Comparison of ENCODE assay signal across 22 cellular contexts in genomic region chr19:42054205-42054604, GRCh38. TPM values are rescaled to one million over a fixed set of nuclear protein-coding genes. Genes with fewer than 3 reads are reported as not detected.
DNase-seq lines count a peak whose midpoint lies in the region; ATAC-seq and TF ChIP-seq lines count a peak whose summit lies in the region.
"Had no signal": no experiment of that assay in that cellular context is flagged by ENCODE, and none has a peak within 500 bp of the region (broad histone marks: within the 10 kb centered on the region; RNA-seq: fewer than 3 reads in every experiment).

No MANE protein-coding gene starts in this region.

- H3K9me3 ChIP-seq in SK-N-SH (no peaks in the 10 kb centered on the region), neural cell (ENCODE audit: low read length) (no peaks in the 10 kb centered on the region)
- H3K9me3 ChIP-seq: BLaER1 treated with 17β-estradiol and CSF1 and Interleukin-3, amounts not matched to agents 10 nM and 100 nM; HAP-1 had no signal

- TF ChIP-seq EP300 in SK-N-SH (IDR thresholded peaks at IDR 0.05; ENCODE audit: borderline replicate concordance in 1 of 2, low read depth in 1 of 2, low read length in 1 of 2) (no peak), Ishikawa (IDR thresholded peaks at IDR 0.05; ENCODE audit: borderline replicate concordance) (no peak), neural cell (conservative IDR thresholded peaks at IDR 0.05; ENCODE audit: poor library complexity, severe bottlenecking) (no peak)

- H3K4me1 ChIP-seq in SK-N-SH (ENCODE audit: control insufficient read depth in 1 of 2, insufficient read depth in 2 of 2, low read depth in 1 of 2, low read length in 1 of 2): peaks cover 0 to 22% of the 10 kb centered on the region in 2 experiments; a peak in 1 of 4 replicates
- H3K4me1 ChIP-seq: HAP-1 had no signal

- no peak overlapping the region for H3K27ac ChIP-seq in SK-N-SH (ENCODE audit: low read depth in 2 of 2, low read length in 1 of 2)
- H3K27ac ChIP-seq in neural cell (ENCODE audit: low read length): no peak overlapping the region
- H3K27ac ChIP-seq: 22Rv1 had no signal

- no peaks in the 10 kb centered on the region for H3K36me3 Mint-ChIP-seq in stimulated activated memory B cell treated with anti-CD40 and anti-IgM and Interleukin-4, amounts not matched to agents 10 μg/mL and 1 μg/mL and 100 μg/mL, for 72 hours
- H3K36me3 Mint-ChIP-seq: CD8-positive, alpha-beta memory T cell had no signal

- H4K20me1 ChIP-seq in SK-N-SH (ENCODE audit: insufficient read depth) (no peaks in the 10 kb centered on the region), neural cell (ENCODE audit: insufficient read depth) (no peaks in the 10 kb centered on the region)

- no peaks in the 10 kb centered on the region for H3K36me3 ChIP-seq in SK-N-SH (replicated peaks in 1 of 2; ENCODE audit: control insufficient read depth in 1 of 2, insufficient read depth in 2 of 2, low read length in 1 of 2)
- H3K36me3 ChIP-seq in neural cell (ENCODE audit: insufficient read depth, low read length): peaks cover 6% of the 10 kb centered on the region
- H3K36me3 ChIP-seq: HAP-1 had no signal

- H3K9ac ChIP-seq in SK-N-SH (no peak overlapping the region), neural cell (ENCODE audit: low read length) (no peak overlapping the region)

- no peak for ATAC-seq in SK-N-SH treated with all-trans-retinoic acid at 6 μM for 48 hours
- peak; percentile 38 for ATAC-seq in stimulated activated memory B cell treated with anti-CD40 and anti-IgM and Interleukin-4, amounts not matched to agents 10 μg/mL and 1 μg/mL and 100 μg/mL, for 72 hours
- ATAC-seq in GM18873 (IDR thresholded peaks at IDR 0.05; ENCODE audit: low FRiP score, unreplicated experiment): no peak
- ATAC-seq: GM12878, GM23338 had no signal

- H3K4me1 Mint-ChIP-seq in stimulated activated memory B cell treated with anti-CD40 and anti-IgM and Interleukin-4, amounts not matched to agents 10 μg/mL and 1 μg/mL and 100 μg/mL, for 72 hours: peaks cover 4% of the 10 kb centered on the region
- H3K4me1 Mint-ChIP-seq: GM23338 had no signal

- no peak overlapping the region for H2AFZ ChIP-seq in SK-N-SH (ENCODE audit: low read depth)
- H2AFZ ChIP-seq in neural cell (ENCODE audit: low read depth, low read length): no peak overlapping the region
- H2AFZ ChIP-seq: GM23338 had no signal

- H3K4me2 ChIP-seq in SK-N-SH (no peak overlapping the region), neural cell (ENCODE audit: low read length) (no peak overlapping the region)
- H3K4me2 ChIP-seq: GM23338 had no signal

- POLR2A ChIA-PET in SK-N-SH (lab: Yijun Ruan, JAX): no interaction called here

- H3K27ac Mint-ChIP-seq in stimulated activated memory B cell treated with anti-CD40 and anti-IgM and Interleukin-4, amounts not matched to agents 10 μg/mL and 1 μg/mL and 100 μg/mL, for 72 hours: no peak overlapping the region
- H3K27ac Mint-ChIP-seq: B cell; CD14-positive monocyte; CD4-positive, alpha-beta T cell; GM23338; HFFc6 had no signal

- peaks cover 9% of the 10 kb centered on the region for H3K27me3 Mint-ChIP-seq in stimulated activated memory B cell treated with anti-CD40 and anti-IgM and Interleukin-4, amounts not matched to agents 10 μg/mL and 1 μg/mL and 100 μg/mL, for 72 hours
- H3K27me3 Mint-ChIP-seq: CD4-positive, alpha-beta T cell had no signal

- TF ChIP-seq RAD21 in SK-N-SH (IDR thresholded peaks at IDR 0.05; ENCODE audit: low read length) (no peak), Ishikawa (IDR thresholded peaks at IDR 0.05; ENCODE audit: low read depth) (no peak), neural cell (conservative IDR thresholded peaks at IDR 0.05) (no peak)

- CTCF ChIA-PET in SK-N-SH (lab: Yijun Ruan, JAX): no interaction called here

- DNase-seq in SK-N-SH: no peak
- DNase-seq in HK-2 (ENCODE audit: unreplicated experiment): no peak
- no peak for DNase-seq in NCI-H526 (lab: John Stamatoyannopoulos, UW)
- DNase-seq: CD4-positive, alpha-beta T cell; CD8-positive, alpha-beta memory T cell; DMS 273 treated with DMSO at 0.1 percent for 48 hours; DMS79; EL; GDM1; HFFc6 had no signal

- no peaks in the 10 kb centered on the region for H3K9me2 ChIP-seq in SK-N-SH
- no peaks in the 10 kb centered on the region for H3K9me2 ChIP-seq in neural cell (ENCODE audit: insufficient read depth, low read length)

- TF ChIP-seq CTCF in SK-N-SH (IDR thresholded peaks at IDR 0.05): no peak
- TF ChIP-seq CTCF in neural cell (IDR thresholded peaks at IDR 0.05; ENCODE audit: poor library complexity, severe bottlenecking): no peak

- H3K9me3 Mint-ChIP-seq in stimulated activated memory B cell treated with anti-CD40 and anti-IgM and Interleukin-4, amounts not matched to agents 10 μg/mL and 1 μg/mL and 100 μg/mL, for 72 hours: no peaks in the 10 kb centered on the region
- H3K9me3 Mint-ChIP-seq: CD14-positive monocyte; CD4-positive, alpha-beta T cell; CD8-positive, alpha-beta memory T cell; GM23338; HFFc6 had no signal

- H3K79me2 ChIP-seq in SK-N-SH (ENCODE audit: insufficient read depth) (no peaks in the 10 kb centered on the region), neural cell (replicated peaks; ENCODE audit: insufficient read depth, low read length) (no peaks in the 10 kb centered on the region)

- WGBS in SK-N-SH (ENCODE audit: low lambda C conversion rate): 83% methylated on average over 15 of the region's 18 CpGs

- H3K4me3 Mint-ChIP-seq in stimulated activated memory B cell treated with anti-CD40 and anti-IgM and Interleukin-4, amounts not matched to agents 10 μg/mL and 1 μg/mL and 100 μg/mL, for 72 hours: no peak overlapping the region
- H3K4me3 Mint-ChIP-seq: B cell; CD14-positive monocyte; CD4-positive, alpha-beta T cell; CD8-positive, alpha-beta memory T cell; GM23338; HFFc6 had no signal

- H3F3A ChIP-seq in SK-N-SH (replicated peaks; ENCODE audit: insufficient read depth) (no peaks in the 10 kb centered on the region), neural cell (ENCODE audit: insufficient read depth, low read length, poor library complexity, severe bottlenecking) (no peaks in the 10 kb centered on the region)

- H3K27me3 ChIP-seq in SK-N-SH (ENCODE audit: insufficient read depth) (no peaks in the 10 kb centered on the region), neural cell (ENCODE audit: insufficient read depth, low read depth, low read length) (no peaks in the 10 kb centered on the region)
- H3K27me3 ChIP-seq: BLaER1 treated with 17β-estradiol and CSF1 and Interleukin-3, amounts not matched to agents 10 nM and 100 nM had no signal

- H3K4me3 ChIP-seq in SK-N-SH (ENCODE audit: low read depth in 2 of 2, low read length in 1 of 2) (no peak overlapping the region), neural cell (ENCODE audit: low read length) (no peak overlapping the region)
- H3K4me3 ChIP-seq: BLaER1 treated with 17β-estradiol and CSF1 and Interleukin-3, amounts not matched to agents 10 nM and 100 nM; GM12878; GM23338; HAP-1 had no signal

TF ChIP-seq in SK-N-SH, 30 proteins besides CTCF, POLR2A, EP300 and RAD21 (continues in another document):
- no peak for TF ChIP-seq EZH2phosphoT487 (IDR thresholded peaks at IDR 0.05; ENCODE audit: borderline replicate concordance, low read depth)
- TF ChIP-seq, protein P1, sequence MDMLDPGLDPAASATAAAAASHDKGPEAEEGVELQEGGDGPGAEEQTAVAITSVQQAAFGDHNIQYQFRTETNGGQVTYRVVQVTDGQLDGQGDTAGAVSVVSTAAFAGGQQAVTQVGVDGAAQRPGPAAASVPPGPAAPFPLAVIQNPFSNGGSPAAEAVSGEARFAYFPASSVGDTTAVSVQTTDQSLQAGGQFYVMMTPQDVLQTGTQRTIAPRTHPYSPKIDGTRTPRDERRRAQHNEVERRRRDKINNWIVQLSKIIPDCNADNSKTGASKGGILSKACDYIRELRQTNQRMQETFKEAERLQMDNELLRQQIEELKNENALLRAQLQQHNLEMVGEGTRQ (IDR thresholded peaks at IDR 0.05; ENCODE audit: borderline replicate concordance, low read depth, low read length): no peak

TF ChIP-seq in Ishikawa, 13 proteins besides CTCF, POLR2A, EP300 and RAD21 (continues in another document):
- TF ChIP-seq MAX (IDR thresholded peaks at IDR 0.05) (0 out of 2 replicates have a peak, but pooled peaks have one; percentile 23), TEAD4 (IDR thresholded peaks at IDR 0.05) (no peak)

TF ChIP-seq in neural cell, 6 proteins besides CTCF, POLR2A, EP300 and RAD21:
- no peak for TF ChIP-seq EZH2 (IDR thresholded peaks at IDR 0.05; ENCODE audit: borderline replicate concordance, insufficient read depth, low read length, poor library complexity, severe bottlenecking)
- TF ChIP-seq POLR2AphosphoS5 (IDR thresholded peaks at IDR 0.05): peak; percentile 15
- TF ChIP-seq TAF1 (IDR thresholded peaks at IDR 0.05; ENCODE audit: low read depth): no peak

RNA-seq across cellular contexts. Expression of gene GRIK5, which starts 15.8 kb away (rescaled TPM):
- 0.71 and 2.4 TPM in 2 replicates for polyA plus RNA-seq in SK-N-SH (2012; rRNA removed)
- polyA plus RNA-seq in SK-N-SH (2012; cell fraction: cytosol; rRNA removed): 0.85 and 1.7 TPM in 2 replicates
- 3.7 and 4.4 TPM in 2 replicates for polyA plus RNA-seq in SK-N-SH (2012; cell fraction: nucleus; rRNA removed)
- 22.4 and 28.3 TPM in 2 replicates for polyA plus RNA-seq in neural cell
- 25.6 and 26.6 TPM in 2 replicates for polyA minus RNA-seq in neural cell
- polyA plus RNA-seq: CD8-positive, alpha-beta memory T cell had no signal

RNA-seq across cellular contexts. Expression of gene ZNF574, which starts 21.8 kb away (rescaled TPM):
- polyA plus RNA-seq in SK-N-SH (2012; rRNA removed): 6.9 and 8.5 TPM in 2 replicates
- 2.4 and 4.9 TPM in 2 replicates for polyA plus RNA-seq in SK-N-SH (2012; cell fraction: cytosol; rRNA removed)
- polyA plus RNA-seq in SK-N-SH (2012; cell fraction: nucleus; rRNA removed): 6.9 and 7.4 TPM in 2 replicates
- 7.0 and 11.0 TPM in 2 replicates for polyA plus RNA-seq in neural cell
- 27.1 and 29.7 TPM in 2 replicates for polyA minus RNA-seq in neural cell
